8 cellular contexts compared by ENCODE assay signal in genomic region chr5:98927242-98927987, GRCh38.
DNase-seq lines count a peak whose midpoint lies in the region; ATAC-seq and TF ChIP-seq lines count a peak whose summit lies in the region.

No MANE protein-coding gene starts in this region.

- peak overlapping the region; percentile 95 for H3K4me3 ChIP-seq in AG04449 (ENCODE audit: low read depth, low read length)

- ATAC-seq in GM18517 (IDR thresholded peaks at IDR 0.05; ENCODE audit: unreplicated experiment), result peak; percentile 23
- peak; percentile 22 for ATAC-seq in HG03442 (IDR thresholded peaks at IDR 0.05; ENCODE audit: unreplicated experiment)
- peak; percentile 18 for ATAC-seq in SK-N-SH treated with all-trans-retinoic acid at 6 μM for 48 hours

- DNase-seq in AG04449 (ENCODE audit: low read depth, low spot score), result no peak
- peak; percentile 41 for DNase-seq in iPS-NIHi11 (ENCODE audit: low spot score)
- DNase-seq in smooth muscle cell of the brain vasculature (ENCODE audit: low read depth, low spot score), result peak; percentile 21
- DNase-seq in NCI-H187 (lab: John Stamatoyannopoulos, UW), result no peak

- no peak for TF ChIP-seq CTCF in AG04449 (IDR thresholded peaks at IDR 0.05; ENCODE audit: insufficient read depth, low read length, missing control alignments)

- POLR2A ChIA-PET in AG04449 (lab: Yijun Ruan, JAX), result no interaction called here

- CTCF ChIA-PET in AG04449 (lab: Yijun Ruan, JAX), result interaction anchor here (1.3 to 1.4 kb wide), 2 partner anchors 22 to 24 kb away, joined by 3 to 4 read pairs; no protein-coding TSS in a partner anchor

- H3K27ac ChIP-seq in angular gyrus (ENCODE audit: low read depth, low read length), result peak overlapping the region; percentile 62

TF ChIP-seq in SK-N-SH treated with all-trans-retinoic acid at 6 μM for 48 hours, 23 proteins besides CTCF, POLR2A, EP300 and RAD21:
- TF ChIP-seq TSHZ2 (CRISPR knock-in tag; IDR thresholded peaks at IDR 0.05) (no peak), PATZ1 (CRISPR knock-in tag; IDR thresholded peaks at IDR 0.05; ENCODE audit: borderline replicate concordance) (no peak)

Comparison
In these comparisons a context has a peak if more than half of its experiments do, and no peak if none do; other contexts are left out.
1. DNase-seq: peak in iPS-NIHi11 (single experiment) and smooth muscle cell of the brain vasculature (single experiment); none in AG04449 (single experiment) and NCI-H187 (0 of 2).
2. Peak in every context shown above with its lines, with median percentiles within 50 percentile points of each other: ATAC-seq.